ENCODE assay signal across 1 cellular context in the genomic region with DNA sequence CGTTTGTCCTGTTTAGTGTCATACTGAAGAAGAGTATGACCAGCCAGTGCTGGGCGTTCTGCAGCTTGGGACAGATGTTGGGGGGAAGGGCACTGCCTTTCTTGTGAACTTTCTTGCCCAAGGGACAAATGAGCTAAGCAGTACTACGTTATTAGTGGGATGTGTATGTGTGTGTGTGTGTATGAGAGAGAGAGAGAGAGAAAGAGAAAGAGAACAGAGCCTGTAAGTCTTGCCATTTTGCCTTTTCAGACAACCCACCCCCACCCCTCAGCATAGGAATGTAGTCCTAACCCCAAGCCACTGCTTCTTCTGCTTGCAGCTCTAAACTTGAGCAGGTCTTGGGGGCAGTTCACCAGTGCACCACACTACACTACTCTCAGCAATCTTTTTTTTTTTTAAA.
TF ChIP-seq lines count a peak whose summit lies in the region.

No MANE protein-coding gene starts in this region.

TF ChIP-seq in IMR-90, 13 proteins besides CTCF, POLR2A, EP300 and RAD21:
- TF ChIP-seq MXI1 (IDR thresholded peaks at IDR 0.05; ENCODE audit: borderline replicate concordance, low read depth, low read length): no peak
- TF ChIP-seq BHLHE40 (IDR thresholded peaks at IDR 0.05; ENCODE audit: low read depth, low read length): no peak
- no peak for TF ChIP-seq RFX5 (IDR thresholded peaks at IDR 0.05; ENCODE audit: low read depth, low read length)
- TF ChIP-seq CHD1 (IDR thresholded peaks at IDR 0.05; ENCODE audit: low read depth, low read length): no peak
- TF ChIP-seq, protein P1, sequence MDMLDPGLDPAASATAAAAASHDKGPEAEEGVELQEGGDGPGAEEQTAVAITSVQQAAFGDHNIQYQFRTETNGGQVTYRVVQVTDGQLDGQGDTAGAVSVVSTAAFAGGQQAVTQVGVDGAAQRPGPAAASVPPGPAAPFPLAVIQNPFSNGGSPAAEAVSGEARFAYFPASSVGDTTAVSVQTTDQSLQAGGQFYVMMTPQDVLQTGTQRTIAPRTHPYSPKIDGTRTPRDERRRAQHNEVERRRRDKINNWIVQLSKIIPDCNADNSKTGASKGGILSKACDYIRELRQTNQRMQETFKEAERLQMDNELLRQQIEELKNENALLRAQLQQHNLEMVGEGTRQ (IDR thresholded peaks at IDR 0.05; ENCODE audit: low read depth, low read length): no peak
- TF ChIP-seq FOS (IDR thresholded peaks at IDR 0.05; ENCODE audit: low read depth, low read length): no peak
- TF ChIP-seq, protein P2, sequence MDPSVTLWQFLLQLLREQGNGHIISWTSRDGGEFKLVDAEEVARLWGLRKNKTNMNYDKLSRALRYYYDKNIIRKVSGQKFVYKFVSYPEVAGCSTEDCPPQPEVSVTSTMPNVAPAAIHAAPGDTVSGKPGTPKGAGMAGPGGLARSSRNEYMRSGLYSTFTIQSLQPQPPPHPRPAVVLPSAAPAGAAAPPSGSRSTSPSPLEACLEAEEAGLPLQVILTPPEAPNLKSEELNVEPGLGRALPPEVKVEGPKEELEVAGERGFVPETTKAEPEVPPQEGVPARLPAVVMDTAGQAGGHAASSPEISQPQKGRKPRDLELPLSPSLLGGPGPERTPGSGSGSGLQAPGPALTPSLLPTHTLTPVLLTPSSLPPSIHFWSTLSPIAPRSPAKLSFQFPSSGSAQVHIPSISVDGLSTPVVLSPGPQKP (IDR thresholded peaks at IDR 0.05; ENCODE audit: borderline replicate concordance, low read depth, low read length): no peak
TF ChIP-seq in IMR-90: peak in this region for 0.
